Comparison of ENCODE assay signal across 14 cellular contexts in genomic region chr9:70561111-70561510, GRCh38.
"Had no signal": no experiment of that assay in that cellular context is flagged by ENCODE, and none has a peak within 500 bp of the region (broad histone marks: within the 10 kb centered on the region; RNA-seq: fewer than 3 reads in every experiment).

No MANE protein-coding gene starts in this region.

- H3K36me3 ChIP-seq: cardiac muscle cell had no signal

- H3K4me1 ChIP-seq: testis had no signal

- H3K27me3 ChIP-seq: cardiac muscle cell, testis had no signal

- DNase-seq: activated CD4-positive, alpha-beta T cell treated with anti-CD3 and anti-CD28 coated beads, Interleukin-2, amount 50 U/mL, for 48 hours; activated T-cell treated with anti-CD3 and anti-CD28 coated beads, Interleukin-2, amount 50 U/mL, for 48 hours; endodermal cell; mucosa of descending colon; small intestine; stimulated activated CD4-positive, alpha-beta T cell treated with anti-CD3 and anti-CD28 coated beads, Interleukin-4, amount 100 ng/mL, for 4 hours; stimulated activated CD8-positive, alpha-beta memory T cell treated with anti-CD3 and anti-CD28 coated beads, Interleukin-4, amount 100 ng/mL, for 48 hours; stimulated activated naive CD8-positive, alpha-beta T cell treated with anti-CD3 and anti-CD28 coated beads, Interleukin-15, Interleukin-2, amounts not matched to agents 100 U/mL and 50 U/mL, for 24 hours; T-helper 1 cell; testis had no signal

- FAIRE-seq: astrocyte, islet of Langerhans, small intestine had no signal

- H3K27ac ChIP-seq: cardiac muscle cell, testis, VCaP had no signal

- H3K9me3 ChIP-seq: mucosa of descending colon, testis had no signal

- H3K4me3 ChIP-seq: cardiac muscle cell, mucosa of descending colon, testis had no signal
